In the genomic region with DNA sequence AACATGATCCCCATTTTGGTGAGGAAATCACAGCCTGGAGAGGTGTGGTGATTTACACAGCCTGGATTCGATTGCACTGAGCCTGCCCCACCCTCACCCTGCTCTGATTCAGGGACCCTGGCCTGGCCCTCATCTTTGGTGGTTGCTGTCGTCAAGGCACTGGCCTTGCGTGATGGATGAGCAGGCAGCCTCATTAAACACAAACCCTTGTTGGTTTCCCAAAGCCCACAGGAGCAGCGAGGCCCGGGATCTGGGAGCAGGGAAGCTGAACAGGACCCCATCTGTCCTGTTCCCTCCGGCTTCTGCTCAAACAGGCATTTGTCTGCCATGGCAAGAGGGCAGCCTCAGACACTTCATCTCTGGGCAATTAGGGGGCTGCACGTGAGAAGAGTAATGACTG, we compare ENCODE assay signal across 1 cellular context.
TF ChIP-seq lines count a peak whose summit lies in the region.

No MANE protein-coding gene starts in this region.

TF ChIP-seq in H1, 55 proteins besides CTCF, POLR2A, EP300 and RAD21:
- TF ChIP-seq CHD2 (IDR thresholded peaks at IDR 0.05; ENCODE audit: low read length) (no peak), CHD1 (IDR thresholded peaks at IDR 0.05; ENCODE audit: low read depth, low read length) (no peak), CREB1 (IDR thresholded peaks at IDR 0.05) (no peak)
